ENCODE assay signal across 1 cellular context in genomic region chr15:51680316-51680715, GRCh38.
TF ChIP-seq lines count a peak whose summit lies in the region.

No MANE protein-coding gene starts in this region.

TF ChIP-seq in K562, 482 proteins besides CTCF, POLR2A, EP300 and RAD21 (continued from another document):
- no peak for TF ChIP-seq CUX1 (CRISPR knock-in tag; IDR thresholded peaks at IDR 0.05)
- TF ChIP-seq LARP7 (IDR thresholded peaks at IDR 0.05) = no peak
